8 cellular contexts compared by ENCODE assay signal in the genomic region with DNA sequence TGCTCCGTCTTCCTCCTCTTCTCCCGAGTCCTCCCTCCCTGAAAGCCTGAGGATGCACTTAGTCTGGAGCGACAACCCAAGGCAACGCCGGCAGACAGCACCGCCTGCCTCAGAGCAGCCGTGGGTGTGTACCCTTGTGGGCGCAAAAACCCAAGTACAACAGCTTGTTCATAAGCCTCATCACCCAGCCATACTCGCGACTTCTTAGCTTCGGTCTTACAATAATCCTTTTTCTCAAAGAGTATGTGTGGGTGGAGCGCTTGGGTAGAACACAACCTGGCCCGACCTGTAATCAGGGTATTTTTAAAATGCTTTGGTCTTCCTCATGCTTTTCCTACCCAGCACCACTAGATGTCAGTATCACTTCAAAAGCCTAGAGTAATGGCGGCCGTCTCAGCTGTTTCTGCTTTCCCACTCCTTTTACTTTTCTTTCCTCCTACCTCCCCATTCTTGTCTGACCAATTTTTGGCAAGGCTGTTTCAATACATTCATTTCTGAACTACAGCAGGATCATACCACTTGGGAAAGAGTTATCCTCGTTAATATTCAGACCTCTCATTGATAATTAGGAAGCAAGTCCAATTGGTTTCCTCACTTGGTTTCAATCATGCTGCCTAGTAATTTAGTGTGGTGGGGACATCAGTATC.
DNase-seq lines count a peak whose midpoint lies in the region; ATAC-seq, FAIRE-seq and TF ChIP-seq lines count a peak whose summit lies in the region.

No MANE protein-coding gene starts in this region.

- no peak overlapping the region for H3K4me3 ChIP-seq in NB4 (ENCODE audit: low read depth, low read length)
- peak overlapping the region; percentile 2 for H3K4me3 ChIP-seq in right cardiac atrium (ENCODE audit: low read length)
- peak overlapping the region; percentile 43 for H3K4me3 ChIP-seq in psoas muscle

- H3K36me3 ChIP-seq in psoas muscle (ENCODE audit: insufficient read depth in 1 of 2, low read depth in 1 of 2): no peaks in the 10 kb centered on the region

- H3K4me1 ChIP-seq in right cardiac atrium (ENCODE audit: control insufficient read depth, insufficient read depth, low read length) (no peaks in the 10 kb centered on the region), psoas muscle (no peaks in the 10 kb centered on the region)

- peak; percentile 74 for TF ChIP-seq CTCF in NB4 (IDR thresholded peaks at IDR 0.05; ENCODE audit: low read depth, low read length)
- peak; percentile 89 for TF ChIP-seq CTCF in psoas muscle (IDR thresholded peaks at IDR 0.05)

- WGBS in right cardiac atrium: 7% methylated on average over 16 of the region's 16 CpGs
- WGBS in psoas muscle, 3 donors: 10 to 11% (median 10%) methylated on average over 16 of the region's 16 CpGs

- H3K27ac ChIP-seq in right cardiac atrium (ENCODE audit: low read length): no peak overlapping the region
- no peak overlapping the region for H3K27ac ChIP-seq in psoas muscle

- H3K27me3 ChIP-seq in right cardiac atrium (ENCODE audit: control insufficient read depth, insufficient read depth): no peaks in the 10 kb centered on the region
- H3K27me3 ChIP-seq in psoas muscle (ENCODE audit: insufficient read depth in 3 of 3, low read length in 2 of 3): no peaks in the 10 kb centered on the region

- ATAC-seq in HG02678 (IDR thresholded peaks at IDR 0.05; ENCODE audit: unreplicated experiment): peak; percentile 89
- peak; percentile 89 to 91 for ATAC-seq in right cardiac atrium
- peak; percentile 83 to 98 (median 90) for ATAC-seq in psoas muscle

- FAIRE-seq in GM12892 (lab: Jason Lieb, UNC): peak; percentile 74

- intact Hi-C loops in right cardiac atrium (cut with DNase I) (loop anchor here (2.0 to 10.0 kb wide), 6 partner anchors 54 to 268 kb away; no protein-coding TSS in a partner anchor), psoas muscle (cut with DNase I) (loop anchor here (1.0 to 5.0 kb wide), 3 partner anchors 197 to 266 kb away; a partner anchor contains a TSS)

- DNase-seq in GM12892 (ENCODE audit: insufficient read length): peak; percentile 21
- peak; percentile 65 for DNase-seq in NB4 (ENCODE audit: low read depth)
- DNase-seq in SKM-1 treated with dmso at 0.1 percent for 144 hours (lab: John Stamatoyannopoulos, UW; ENCODE audit: unreplicated experiment): peak; percentile 27
- DNase-seq in anterior cingulate cortex (lab: John Stamatoyannopoulos, UW): peak in 46 of 58 donors; percentile 4 to 82 (median 38)
- DNase-seq in right cardiac atrium: peak; percentile 26 to 60 (median 60)
- peak in 1 of 2 donors; percentile 49 for DNase-seq in psoas muscle
- DNase-seq in GOT3 (lab: John Stamatoyannopoulos, UW): no peak

- TF ChIP-seq POLR2A in GM12892 (IDR thresholded peaks at IDR 0.05; ENCODE audit: low read depth, low read length): no peak
- no peak for TF ChIP-seq POLR2A in NB4 (IDR thresholded peaks at IDR 0.05; ENCODE audit: extremely low read depth, insufficient read length)

- H3K9me3 ChIP-seq in right cardiac atrium (ENCODE audit: control insufficient read depth, low read length) (no peaks in the 10 kb centered on the region), psoas muscle (no peaks in the 10 kb centered on the region)
